ENCODE assay signal across 9 cellular contexts in the genomic region with DNA sequence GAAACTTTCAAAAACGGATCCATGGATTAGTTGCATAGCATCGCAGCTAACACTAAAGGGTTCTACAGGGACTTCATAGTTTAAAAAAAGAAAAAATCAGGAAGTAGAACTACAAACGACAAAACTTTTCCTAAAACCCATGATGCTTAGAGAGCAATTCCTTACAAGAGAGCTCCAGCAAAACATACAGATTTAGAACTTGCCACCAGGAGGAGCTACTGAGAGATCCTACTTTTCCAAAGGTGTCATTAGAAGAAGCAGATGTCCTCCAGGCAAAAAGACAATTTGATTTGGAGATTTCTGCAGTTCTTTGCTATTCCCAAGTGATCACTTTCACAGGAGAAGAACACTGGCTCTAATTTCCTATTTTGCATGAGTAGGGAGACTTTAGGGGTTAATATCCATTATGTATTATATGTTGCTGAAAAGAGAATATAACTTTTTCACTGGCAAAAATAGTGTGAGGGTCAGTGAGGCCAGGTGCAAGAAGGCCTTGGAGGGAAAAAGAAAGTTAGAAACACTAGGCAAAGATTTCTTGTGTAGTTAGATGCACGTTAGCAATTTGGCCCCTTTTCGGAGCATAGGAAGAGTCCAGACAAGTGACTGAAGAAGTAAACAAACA.
DNase-seq lines count a peak whose midpoint lies in the region; ATAC-seq and TF ChIP-seq lines count a peak whose summit lies in the region.
"Had no signal": no experiment of that assay in that cellular context is flagged by ENCODE, and none has a peak within 500 bp of the region (broad histone marks: within the 10 kb centered on the region; RNA-seq: fewer than 3 reads in every experiment).

No MANE protein-coding gene starts in this region.

- H3K27me3 ChIP-seq in Panc1 (ENCODE audit: control insufficient read depth, insufficient read depth, low read length) (no peaks in the 10 kb centered on the region), parathyroid adenoma (ENCODE audit: control insufficient read depth, insufficient read depth, low read length) (no peaks in the 10 kb centered on the region), tibial artery (no peaks in the 10 kb centered on the region)

- H2AFZ ChIP-seq in parathyroid adenoma: no peak overlapping the region

- H3K9me3 Mint-ChIP-seq in activated naive CD8-positive, alpha-beta T cell treated with anti-CD3 and anti-CD28 coated beads, Interleukin-2, amount 50 U/mL, for 24 hours: no peaks in the 10 kb centered on the region
- no peaks in the 10 kb centered on the region for H3K9me3 Mint-ChIP-seq in activated naive CD8-positive, alpha-beta T cell treated with anti-CD3 and anti-CD28 coated beads for 36 hours

- H3K27ac ChIP-seq in Panc1 (ENCODE audit: low read length) (no peak overlapping the region), parathyroid adenoma (no peak overlapping the region), tibial artery (no peak overlapping the region)

- H3K36me3 ChIP-seq in Panc1 (ENCODE audit: control insufficient read depth, insufficient read depth, low read length) (no peaks in the 10 kb centered on the region), parathyroid adenoma (ENCODE audit: control insufficient read depth, insufficient read depth, low read length) (no peaks in the 10 kb centered on the region), tibial artery (no peaks in the 10 kb centered on the region)

- H3K9me3 ChIP-seq in Panc1 (ENCODE audit: control insufficient read depth, insufficient read depth, low read depth, low read length) (no peaks in the 10 kb centered on the region), parathyroid adenoma (ENCODE audit: control insufficient read depth, low read length) (no peaks in the 10 kb centered on the region), tibial artery (peaks cover 0 to 4% (median 0%) of the 10 kb centered on the region in 3 donors)

- in situ Hi-C loops in Panc1 (cut with HindIII; ENCODE audit: low pct_unique_long_range_greater_than_20kb, low sequenced_read_pairs): no loop called here

- no peaks in the 10 kb centered on the region for H3K79me2 ChIP-seq in parathyroid adenoma

- ATAC-seq in activated naive CD8-positive, alpha-beta T cell treated with anti-CD3 and anti-CD28 coated beads, Interleukin-2, amount 50 U/mL, for 24 hours: no peak
- ATAC-seq in Panc1 (no peak), GM21576 (IDR thresholded peaks at IDR 0.05; ENCODE audit: unreplicated experiment) (no peak)
- ATAC-seq: effector memory CD8-positive, alpha-beta T cell had no signal

- H3K4me3 ChIP-seq in Panc1 (ENCODE audit: low read depth in 2 of 2, low read length in 2 of 2) (no peak overlapping the region), epithelial cell of esophagus (ENCODE audit: low read length) (no peak overlapping the region), parathyroid adenoma (ENCODE audit: low read depth, low read length) (no peak overlapping the region), tibial artery (no peak overlapping the region)

- intact Hi-C loops in Panc1 (cut with micrococcal nuclease; ENCODE audit: unreplicated experiment) (loop anchor here (1.0 kb wide), 1 partner anchor 280 kb away; no protein-coding TSS in a partner anchor), tibial artery (cut with DNase I; ENCODE audit: low total_unique reads) (no loop called here)

- no peaks in the 10 kb centered on the region for H3K36me3 Mint-ChIP-seq in activated naive CD8-positive, alpha-beta T cell treated with anti-CD3 and anti-CD28 coated beads, Interleukin-2, amount 50 U/mL, for 24 hours (ENCODE audit: low read depth)
- no peaks in the 10 kb centered on the region for H3K36me3 Mint-ChIP-seq in activated naive CD8-positive, alpha-beta T cell treated with anti-CD3 and anti-CD28 coated beads for 36 hours

- TF ChIP-seq CTCF in Panc1 (IDR thresholded peaks at IDR 0.05) (peak; percentile 73; the same call in 1 of the 2 replicates), epithelial cell of esophagus (IDR thresholded peaks at IDR 0.05; ENCODE audit: insufficient read depth, low read depth, low read length, missing control alignments) (peak; percentile 87), parathyroid adenoma (IDR thresholded peaks at IDR 0.05) (peak; percentile 64), tibial artery (IDR thresholded peaks at IDR 0.05) (peak in 1 of 2 experiments; percentile 22)

- POLR2A ChIA-PET in Panc1 (lab: Charles Lee): no interaction called here

- H3K4me1 Mint-ChIP-seq in activated naive CD8-positive, alpha-beta T cell treated with anti-CD3 and anti-CD28 coated beads, Interleukin-2, amount 50 U/mL, for 24 hours: no peaks in the 10 kb centered on the region
- no peaks in the 10 kb centered on the region for H3K4me1 Mint-ChIP-seq in activated naive CD8-positive, alpha-beta T cell treated with anti-CD3 and anti-CD28 coated beads for 36 hours

- H3K27ac Mint-ChIP-seq in activated naive CD8-positive, alpha-beta T cell treated with anti-CD3 and anti-CD28 coated beads, Interleukin-2, amount 50 U/mL, for 24 hours: no peak overlapping the region
- no peak overlapping the region for H3K27ac Mint-ChIP-seq in activated naive CD8-positive, alpha-beta T cell treated with anti-CD3 and anti-CD28 coated beads for 36 hours
- H3K27ac Mint-ChIP-seq: effector memory CD8-positive, alpha-beta T cell had no signal

- H3K4me1 ChIP-seq in Panc1 (ENCODE audit: control insufficient read depth, insufficient read depth, low read length) (no peaks in the 10 kb centered on the region; the same call in 1 of the 2 replicates), parathyroid adenoma (no peaks in the 10 kb centered on the region), tibial artery (no peaks in the 10 kb centered on the region)

- peaks cover 2% of the 10 kb centered on the region for H3K27me3 Mint-ChIP-seq in activated naive CD8-positive, alpha-beta T cell treated with anti-CD3 and anti-CD28 coated beads, Interleukin-2, amount 50 U/mL, for 24 hours
- H3K27me3 Mint-ChIP-seq in activated naive CD8-positive, alpha-beta T cell treated with anti-CD3 and anti-CD28 coated beads for 36 hours: peaks cover 8% of the 10 kb centered on the region
- H3K27me3 Mint-ChIP-seq: effector memory CD8-positive, alpha-beta T cell had no signal

- BruUV-seq in Panc1 (replicated peaks; lab: Mats Ljungman, UMichigan): no TSS peak

- no peak overlapping the region for H3K4me3 Mint-ChIP-seq in activated naive CD8-positive, alpha-beta T cell treated with anti-CD3 and anti-CD28 coated beads, Interleukin-2, amount 50 U/mL, for 24 hours
- H3K4me3 Mint-ChIP-seq in activated naive CD8-positive, alpha-beta T cell treated with anti-CD3 and anti-CD28 coated beads for 36 hours: no peak overlapping the region
- H3K4me3 Mint-ChIP-seq: effector memory CD8-positive, alpha-beta T cell had no signal

- H3K9ac ChIP-seq in parathyroid adenoma: no peak overlapping the region

- DNase-seq in activated naive CD8-positive, alpha-beta T cell treated with anti-CD3 and anti-CD28 coated beads, Interleukin-2, amount 50 U/mL, for 24 hours: peak; percentile 5
- no peak for DNase-seq in activated naive CD8-positive, alpha-beta T cell treated with anti-CD3 and anti-CD28 coated beads for 36 hours
- DNase-seq in HT-29 (ENCODE audit: low spot score) (peak; percentile 86), Panc1 (ENCODE audit: low read depth, low spot score) (peak; percentile 30), epithelial cell of esophagus (ENCODE audit: low read depth) (peak; percentile 76), tibial artery (no peak)

- no peak overlapping the region for H3K4me2 ChIP-seq in parathyroid adenoma (ENCODE audit: low read length)

- CTCF ChIA-PET in Panc1 (lab: Charles Lee): interaction anchor here (0.8 to 1.0 kb wide), 2 partner anchors 22 to 280 kb away, joined by 3 to 7 read pairs; no protein-coding TSS in a partner anchor

Comparison
In these comparisons a context has a peak if more than half of its experiments do, and no peak if none do; other contexts are left out.
1. DNase-seq: peak in activated naive CD8-positive, alpha-beta T cell treated with anti-CD3 and anti-CD28 coated beads, Interleukin-2, amount 50 U/mL, for 24 hours (single experiment), HT-29 (single experiment), Panc1 (single experiment) and epithelial cell of esophagus (single experiment); none in activated naive CD8-positive, alpha-beta T cell treated with anti-CD3 and anti-CD28 coated beads for 36 hours (single experiment) and tibial artery (0 of 2).